In genomic region chr16:89972244-89973234, GRCh38 we compare ENCODE assay signal across 8 cellular contexts. TPM values are rescaled to one million over a fixed set of nuclear protein-coding genes. Genes with fewer than 3 reads are reported as not detected.
DNase-seq lines count a peak whose midpoint lies in the region; ATAC-seq, FAIRE-seq and TF ChIP-seq lines count a peak whose summit lies in the region.

No MANE protein-coding gene starts in this region.

- H3K9me3 Mint-ChIP-seq in Calu3 (ENCODE audit: low read depth, unreplicated experiment), result no peaks in the 10 kb centered on the region

- peaks cover 58% of the 10 kb centered on the region for H3K36me3 Mint-ChIP-seq in Calu3 (ENCODE audit: insufficient read depth, unreplicated experiment)

- no peak for TF ChIP-seq CTCF in Calu3 (IDR thresholded peaks at IDR 0.05; ENCODE audit: unreplicated experiment)
- TF ChIP-seq CTCF in OCI-LY7 (conservative IDR thresholded peaks at IDR 0.05; ENCODE audit: low read length), result no peak; the same call in 1 of the 2 replicates

- H4K20me1 ChIP-seq in OCI-LY7 (ENCODE audit: insufficient read depth, low read length), result 0 out of 2 replicates have a peak, but pooled peaks cover 6% of the 10 kb centered on the region

- peak overlapping the region; percentile 84 for H3K4me3 Mint-ChIP-seq in Calu3 (ENCODE audit: low read depth, unreplicated experiment)

- intact Hi-C loops in Calu3 (cut with micrococcal nuclease; ENCODE audit: unreplicated experiment), result no loop called here
- intact Hi-C loops in OCI-LY7 (cut with micrococcal nuclease; ENCODE audit: unreplicated experiment), result loop anchor here (1.0 to 2.0 kb wide), 3 partner anchors 24 to 98 kb away; partner anchors contain the start of gene DEF8

- H3K4me1 Mint-ChIP-seq in Calu3 (ENCODE audit: low read depth, unreplicated experiment), result peaks cover 25% of the 10 kb centered on the region

- H3K27me3 Mint-ChIP-seq in Calu3 (ENCODE audit: unreplicated experiment), result no peaks in the 10 kb centered on the region

- no peaks in the 10 kb centered on the region for H3K27me3 ChIP-seq in mucosa of stomach (ENCODE audit: control insufficient read depth, insufficient read depth, low read length)

- no peak for FAIRE-seq in HTR-8/SVneo (lab: Jason Lieb, UNC)

- POLR2A ChIA-PET in OCI-LY7 (lab: Charles Lee), result interaction anchor here (0.6 to 2.2 kb wide), 10 partner anchors 13 to 136 kb away, joined by 3 to 9 read pairs (median 4); partner anchors contain the start of gene MC1R

- peak overlapping the region; percentile 61 for H2AFZ ChIP-seq in OCI-LY7 (ENCODE audit: low read length)

- H3K9ac ChIP-seq in mucosa of stomach (ENCODE audit: low read length), result peak overlapping the region; percentile 87

- H3K4me1 ChIP-seq in OCI-LY7 (ENCODE audit: insufficient read depth, low read length, poor library complexity, severe bottlenecking) (peaks cover 38% of the 10 kb centered on the region), mucosa of stomach (ENCODE audit: control insufficient read depth, insufficient read depth, low read length) (peaks cover 23% of the 10 kb centered on the region)

- CTCF ChIA-PET in Calu3 (lab: Charles Lee), result interaction anchor here (0.6 to 2.0 kb wide), 3 partner anchors 13 to 50 kb away, joined by 3 to 5 read pairs (median 4); no protein-coding TSS in a partner anchor
- CTCF ChIA-PET in OCI-LY7 (lab: Charles Lee; ENCODE audit: unreplicated experiment), result interaction anchor here (0.6 to 1.1 kb wide), 3 partner anchors 16 to 18 kb away, joined by 3 to 5 read pairs (median 4); no protein-coding TSS in a partner anchor

- peak overlapping the region; percentile 50 for H3K27ac ChIP-seq in OCI-LY7 (ENCODE audit: low read depth, low read length, poor library complexity, severe bottlenecking)

- ATAC-seq in GM21367 (IDR thresholded peaks at IDR 0.05; ENCODE audit: unreplicated experiment), result peak; percentile 68

- H3K79me2 ChIP-seq in OCI-LY7 (ENCODE audit: insufficient read depth, low read depth, low read length), result peaks cover 55% of the 10 kb centered on the region

- peak overlapping the region; percentile 91 for H3K4me2 ChIP-seq in OCI-LY7 (ENCODE audit: low read length)

- BruUV-seq in Calu3 (replicated peaks; lab: Mats Ljungman, UMichigan) (no TSS peak), OCI-LY7 (replicated peaks; lab: Mats Ljungman, UMichigan) (no TSS peak)

- peak overlapping the region; percentile 69 for H3K27ac Mint-ChIP-seq in Calu3 (ENCODE audit: unreplicated experiment)

- DNase-seq in Calu3 (peak; percentile 95), HTR-8/SVneo (ENCODE audit: insufficient read length, low spot score) (peak; percentile 99), OCI-LY7 (ENCODE audit: low spot score) (peak; percentile 95), activated T-cell treated with anti-CD3 and anti-CD28 coated beads for 4 hours (peak; percentile 83), erythroblast (lab: John Stamatoyannopoulos, UW) (peak; percentile 96 to 98)
- peak; percentile 73 to 75 for DNase-seq in stimulated activated CD8-positive, alpha-beta memory T cell treated with anti-CD3 and anti-CD28 coated beads, Interleukin-4, amount 100 ng/mL, for 4 hours (ENCODE audit: low read depth in 2 of 2, low spot score in 1 of 2)

- peak; percentile 98 for TF ChIP-seq POLR2A in erythroblast (IDR thresholded peaks at IDR 0.05; ENCODE audit: low read length)

- H3K9me2 ChIP-seq in OCI-LY7 (ENCODE audit: insufficient read depth, low read length), result no peaks in the 10 kb centered on the region

- H3K9me3 ChIP-seq in OCI-LY7 (ENCODE audit: low read length), result no peaks in the 10 kb centered on the region
- H3K9me3 ChIP-seq in mucosa of stomach (ENCODE audit: control insufficient read depth, low read length), result no peaks in the 10 kb centered on the region

- peaks cover 39% of the 10 kb centered on the region for H3K36me3 ChIP-seq in OCI-LY7 (ENCODE audit: insufficient read depth, low read length)
- H3K36me3 ChIP-seq in mucosa of stomach (ENCODE audit: control insufficient read depth, insufficient read depth, low read length), result no peaks in the 10 kb centered on the region

- peak overlapping the region; percentile 84 for H3K4me3 ChIP-seq in OCI-LY7 (ENCODE audit: low read depth, low read length, poor library complexity, severe bottlenecking)
- peak overlapping the region; percentile 91 for H3K4me3 ChIP-seq in mucosa of stomach (ENCODE audit: low read length)

RNA-seq across cellular contexts. Expression of gene DEF8, which starts 24.0 kb away (rescaled TPM):
- 67.0 and 70.1 TPM in 2 replicates for total RNA-seq in Calu3 (2022)
- total RNA-seq in OCI-LY7 (2014; rRNA removed; shearing (Covaris generic)), result 222 and 292 TPM in 2 replicates
- total RNA-seq in OCI-LY7 (2022), result 295 and 380 TPM in 2 replicates

RNA-seq across cellular contexts. Expression of gene DBNDD1, which starts 46.7 kb away (rescaled TPM):
- total RNA-seq in Calu3 (2022) (38.5 and 39.9 TPM in 2 replicates), OCI-LY7 (2022) (0.57 and 0.85 TPM in 2 replicates)
- total RNA-seq in OCI-LY7 (2014; rRNA removed; shearing (Covaris generic)), result 0.98 and 1.1 TPM in 2 replicates

RNA-seq across cellular contexts. Expression of gene TUBB3, which starts 49.4 kb away (rescaled TPM):
- total RNA-seq in Calu3 (2022) (52.1 and 61.5 TPM in 2 replicates), OCI-LY7 (2022) (118 and 192 TPM in 2 replicates)
- 59.6 and 63.7 TPM in 2 replicates for total RNA-seq in OCI-LY7 (2014; rRNA removed; shearing (Covaris generic))

RNA-seq across cellular contexts. Expression of gene MC1R, which starts 53.9 kb away (rescaled TPM):
- total RNA-seq in Calu3 (2022) (16.9 and 17.4 TPM in 2 replicates), OCI-LY7 (2022) (22.3 and 23.8 TPM in 2 replicates)
- total RNA-seq in OCI-LY7 (2014; rRNA removed; shearing (Covaris generic)), result 7.3 and 8.3 TPM in 2 replicates

Comparison
In these comparisons a context has a peak if more than half of its experiments do, and no peak if none do; other contexts are left out.
1. Peak in every context shown above with its lines: DNase-seq, ATAC-seq, H3K4me3 ChIP-seq and H3K27ac ChIP-seq.
2. RNA of gene DBNDD1, which starts 46.7 kb away (total RNA-seq): 38.5 to 39.9 TPM in Calu3; 0.57 to 1.1 TPM in OCI-LY7; every median in the first group is over 10 times any median in the second.